ENCODE assay signal across 7 cellular contexts in genomic region chrX:52959011-52959360, GRCh38. TPM values are rescaled to one million over a fixed set of nuclear protein-coding genes. Genes with fewer than 3 reads are reported as not detected.
DNase-seq lines count a peak whose midpoint lies in the region; ATAC-seq, FAIRE-seq and TF ChIP-seq lines count a peak whose summit lies in the region.
"Not testable (repeated sequence)": the region's sequence is repeated elsewhere in the genome, so short reads cannot be mapped to it uniquely, and the experiment has no call there.

No MANE protein-coding gene starts in this region.

- not testable (repeated sequence) for H4K20me1 ChIP-seq in GM12878 (ENCODE audit: control insufficient read depth, insufficient read depth)

- H3K4me2 ChIP-seq in GM12878 (ENCODE audit: control insufficient read depth, insufficient read depth): not testable (repeated sequence)

- not testable (repeated sequence) for H2AFZ ChIP-seq in GM12878 (ENCODE audit: control insufficient read depth, low read depth, low read length)

- H3K9me3 ChIP-seq in GM12878 (replicated peaks; ENCODE audit: control insufficient read depth, insufficient read depth, low read length): not testable (repeated sequence)

- not testable (repeated sequence) for H3K4me3 ChIP-seq in GM12878

- intact Hi-C loops in GM12878 (cut with micrococcal nuclease; ENCODE audit: unreplicated experiment): not testable (repeated sequence)

- H3K79me2 ChIP-seq in GM12878 (ENCODE audit: control insufficient read depth, insufficient read depth, low read length): not testable (repeated sequence)

- CTCF ChIA-PET in GM12878 (lab: Yijun Ruan, JAX): not testable (repeated sequence)

- not testable (repeated sequence) for TF ChIP-seq RAD21 in GM12878 (IDR thresholded peaks at IDR 0.05; ENCODE audit: insufficient read depth, low read depth, low read length)

- POLR2A ChIA-PET in GM12878 (lab: Charles Lee): not testable (repeated sequence)

- in situ Hi-C loops in GM12878 (cut with MboI): not testable (repeated sequence)

- SMC1A ChIA-PET in GM12878 (lab: Charles Lee; ENCODE audit: uncharacterized antibody, unreplicated experiment): not testable (repeated sequence)

- not testable (repeated sequence) for DNase-seq in GM12878 (ENCODE audit: low read depth, low spot score)

- H3K36me3 ChIP-seq in GM12878 (ENCODE audit: control insufficient read depth in 2 of 2, insufficient read depth in 2 of 2, low read length in 1 of 2): not testable (repeated sequence)

- not testable (repeated sequence) for H3K4me1 ChIP-seq in GM12878 (ENCODE audit: control insufficient read depth, insufficient read depth, low read length)

- H3K27me3 ChIP-seq in GM12878 (replicated peaks in 1 of 2; ENCODE audit: control insufficient read depth in 2 of 2, insufficient read depth in 2 of 2, low read length in 1 of 2): not testable (repeated sequence)

- WGBS in GM12878 (ENCODE audit: insufficient coverage, insufficient replicate concordance, low lambda C conversion rate, missing lambda C conversion rate): no CpG with 5 or more reads among the region's 7 CpGs

- H3K9ac ChIP-seq in GM12878 (ENCODE audit: control insufficient read depth, insufficient read depth, low read length): not testable (repeated sequence)

- ATAC-seq in GM18517 (IDR thresholded peaks at IDR 0.05; ENCODE audit: unreplicated experiment) (peak; percentile 24), GM19397 (IDR thresholded peaks at IDR 0.05; ENCODE audit: unreplicated experiment) (peak; percentile 7), GM21576 (IDR thresholded peaks at IDR 0.05; ENCODE audit: unreplicated experiment) (peak; percentile 23), HG02840 (IDR thresholded peaks at IDR 0.05; ENCODE audit: low FRiP score, unreplicated experiment) (peak; percentile 8), HG03097 (IDR thresholded peaks at IDR 0.05; ENCODE audit: low FRiP score, unreplicated experiment) (peak; percentile 11), HG03571 (IDR thresholded peaks at IDR 0.05; ENCODE audit: unreplicated experiment) (peak; percentile 31), GM12878 (peak; percentile 41)

- not testable (repeated sequence) for TF ChIP-seq CTCF in GM12878 (IDR thresholded peaks at IDR 0.05 in 2 of 3, conservative IDR thresholded peaks at IDR 0.05 in 1 of 3; ENCODE audit: control insufficient read depth in 2 of 3, extremely low read depth in 1 of 3, insufficient read depth in 1 of 3, low read depth in 3 of 3, low read length in 3 of 3)

- RAD21 ChIA-PET in GM12878 (lab: Charles Lee; ENCODE audit: unreplicated experiment): not testable (repeated sequence)

- BruUV-seq in GM12878 (replicated peaks; lab: Mats Ljungman, UMichigan): not testable (repeated sequence)

- TF ChIP-seq EP300 in GM12878 (IDR thresholded peaks at IDR 0.05; ENCODE audit: borderline replicate concordance in 1 of 2, control insufficient read depth in 1 of 2, low read depth in 2 of 2, low read length in 2 of 2): not testable (repeated sequence)

- peak; percentile 41 for FAIRE-seq in GM12878 (lab: Jason Lieb, UNC)

- TF ChIP-seq POLR2A in GM12878 (IDR thresholded peaks at IDR 0.05; ENCODE audit: low read depth, low read length): not testable (repeated sequence)

- not testable (repeated sequence) for H3K27ac ChIP-seq in GM12878 (ENCODE audit: control insufficient read depth, insufficient read depth)

RNA-seq across cellular contexts. Expression of gene FAM156A, which starts 0.7 kb away (rescaled TPM):
- total RNA-seq in GM12878 (2013; cell fraction: nucleolus; rRNA removed): 65.4 and 74.7 TPM in 2 replicates
- total RNA-seq in GM12878 (2014; rRNA removed): 12.9 and 14.5 TPM in 2 replicates
- 10.2 and 11.9 TPM in 2 replicates for total RNA-seq in GM12878 (2014; rRNA removed; fragmentation: Illumina TruSeq; extraction: Trizol)
- 13.9 and 16.0 TPM in 2 replicates for total RNA-seq in GM12878 (2021)
- 11.4 TPM for polyA plus RNA-seq in GM12878 (2011; ENCODE audit: low read depth)
- polyA plus RNA-seq in GM12878 (2011; rRNA removed): 19.3 and 24.2 TPM in 2 replicates
- 18.9 and 24.9 TPM in 2 replicates for polyA plus RNA-seq in GM12878 (2011; cell fraction: cytosol; rRNA removed)
- polyA plus RNA-seq in GM12878 (2011; cell fraction: nucleus; rRNA removed): 82.3 and 111 TPM in 2 replicates
- 20.5 and 25.0 TPM in 2 replicates for polyA plus RNA-seq in GM12878 (2012)
- polyA plus RNA-seq in GM12878 (2014; fragmentation: Illumina TruSeq; extraction: Trizol): 14.6 and 16.7 TPM in 2 replicates
- 1 to 10 TPM; 2.9 to 5.1 TPM for polyA plus RNA-seq in GM12878 (2014; fragmentation: Nextera tagmentation; extraction: Ambion mirVana)
- polyA plus RNA-seq in GM12878 (2014; rRNA removed): 21.6 and 25.2 TPM in 2 replicates
- 10 to 100 TPM; 19.1 to 25.0 TPM for polyA plus RNA-seq in GM12878 (2016; fragmentation: Nextera tagmentation; extraction: Ambion mirVana)
- polyA minus RNA-seq in GM12878 (2011; rRNA and poly(A)+ RNA removed): 4.6 and 6.7 TPM in 2 replicates
- 1.0 and 5.2 TPM in 2 replicates for polyA minus RNA-seq in GM12878 (2011; cell fraction: cytosol; rRNA and poly(A)+ RNA removed)
- 7.7 and 13.7 TPM in 2 replicates for polyA minus RNA-seq in GM12878 (2011; cell fraction: nucleus; rRNA and poly(A)+ RNA removed)
